In genomic region chr1:24381256-24381655, GRCh38 we compare ENCODE assay signal across 1 cellular context.
TF ChIP-seq lines count a peak whose summit lies in the region.

No MANE protein-coding gene starts in this region.

TF ChIP-seq in GM23338, 12 proteins besides CTCF, POLR2A, EP300 and RAD21 (continued from another document):
- TF ChIP-seq ZNF462 (CRISPR knock-in tag; IDR thresholded peaks at IDR 0.05), result no peak
- no peak for TF ChIP-seq EZH2phosphoT487 (IDR thresholded peaks at IDR 0.05; ENCODE audit: unreplicated experiment)
- no peak for TF ChIP-seq REST (IDR thresholded peaks at IDR 0.05; ENCODE audit: unreplicated experiment)
- no peak for TF ChIP-seq CREB1 (CRISPR knock-in tag; IDR thresholded peaks at IDR 0.05; ENCODE audit: low read depth)
- TF ChIP-seq EZH2 (IDR thresholded peaks at IDR 0.05; ENCODE audit: low read depth, unreplicated experiment), result no peak
- no peak for TF ChIP-seq ZNF331 (CRISPR knock-in tag; IDR thresholded peaks at IDR 0.05; ENCODE audit: low read depth)
- no peak for TF ChIP-seq JUNB (IDR thresholded peaks at IDR 0.05; ENCODE audit: unreplicated experiment)
- TF ChIP-seq ZNF114 (CRISPR knock-in tag; IDR thresholded peaks at IDR 0.05), result no peak
